22 cellular contexts compared by ENCODE assay signal in genomic region chr3:151946606-151947005, GRCh38.
"Had no signal": no experiment of that assay in that cellular context is flagged by ENCODE, and none has a peak within 500 bp of the region (broad histone marks: within the 10 kb centered on the region; RNA-seq: fewer than 3 reads in every experiment).

No MANE protein-coding gene starts in this region.

- H3K27ac Mint-ChIP-seq: activated CD8-positive, alpha-beta T cell treated with anti-CD3 and anti-CD28 coated beads, Interleukin-2, amount 10 ng/mL, durations not matched to agents 7 days and 5 days; activated naive CD8-positive, alpha-beta T cell treated with anti-CD3 and anti-CD28 coated beads, Interleukin-2, amount 10 ng/mL, durations not matched to agents 7 days and 5 days; activated T-helper 2 cell treated with anti-CD3 and anti-CD28 coated beads, Interferon-gamma antibody, Interleukin-2, Interleukin-4, amounts not matched to agents 10 μg/mL and 5 μg/mL and 100 μg/mL, durations not matched to agents 14 hours and 24 hours and 36 hours; naive B cell; stimulated activated naive B cell treated with anti-CD40 and anti-IgM and Interleukin-4, amounts not matched to agents 10 μg/mL and 1 μg/mL and 100 μg/mL, for 72 hours had no signal

- H3K4me3 Mint-ChIP-seq: activated CD8-positive, alpha-beta T cell treated with anti-CD3 and anti-CD28 coated beads, Interleukin-2, amount 10 ng/mL, durations not matched to agents 7 days and 5 days; activated naive CD8-positive, alpha-beta T cell treated with anti-CD3 and anti-CD28 coated beads, Interleukin-2, amount 10 ng/mL, durations not matched to agents 7 days and 5 days; naive B cell; stimulated activated naive B cell treated with anti-CD40 and anti-IgM and Interleukin-4, amounts not matched to agents 10 μg/mL and 1 μg/mL and 100 μg/mL, for 72 hours had no signal

- ATAC-seq: activated CD8-positive, alpha-beta T cell treated with anti-CD3 and anti-CD28 coated beads, Interleukin-2, amount 10 ng/mL, durations not matched to agents 7 days and 5 days; left lung; right lobe of liver; stimulated activated naive B cell treated with anti-CD40 and anti-IgM and Interleukin-4, amounts not matched to agents 10 μg/mL and 1 μg/mL and 100 μg/mL, for 72 hours had no signal

- H3K9me3 ChIP-seq: esophagus muscularis mucosa, left lung, right lobe of liver, testis, vagina had no signal

- H3K36me3 Mint-ChIP-seq: activated naive CD8-positive, alpha-beta T cell treated with anti-CD3 and anti-CD28 coated beads, Interleukin-2, amount 10 ng/mL, durations not matched to agents 7 days and 5 days; naive B cell; stimulated activated naive B cell treated with anti-CD40 and anti-IgM and Interleukin-4, amounts not matched to agents 10 μg/mL and 1 μg/mL and 100 μg/mL, for 72 hours had no signal

- DNase-seq: activated CD4-positive, alpha-beta T cell treated with anti-CD3 and anti-CD28 coated beads for 1 hour; activated CD4-positive, alpha-beta T cell treated with anti-CD3 and anti-CD28 coated beads, Interleukin-2, amount 50 U/mL, for 1 hour; activated CD8-positive, alpha-beta T cell treated with anti-CD3 and anti-CD28 coated beads, Interleukin-2, amount 10 ng/mL, durations not matched to agents 7 days and 5 days; activated naive CD4-positive, alpha-beta T cell; activated naive CD8-positive, alpha-beta T cell treated with anti-CD3 and anti-CD28 coated beads, Interleukin-2, amount 10 ng/mL, durations not matched to agents 7 days and 5 days; activated T-cell treated with anti-CD3 and anti-CD28 coated beads, Interleukin-2, amount 50 U/mL, for 1 hour; amygdala; cerebellar nuclear complex; left lung; naive B cell; nucleus accumbens; posterior cingulate gyrus; right lobe of liver; small intestine; stimulated activated CD4-positive, alpha-beta T cell treated with anti-CD3 and anti-CD28 coated beads, Interleukin-2, amount 100 ng/mL, for 24 hours; stimulated activated naive B cell treated with anti-CD40 and anti-IgM and Interleukin-4, amounts not matched to agents 10 μg/mL and 1 μg/mL and 100 μg/mL, for 72 hours; testis had no signal

- H3K4me1 Mint-ChIP-seq: activated naive CD8-positive, alpha-beta T cell treated with anti-CD3 and anti-CD28 coated beads, Interleukin-2, amount 10 ng/mL, durations not matched to agents 7 days and 5 days; naive B cell; stimulated activated naive B cell treated with anti-CD40 and anti-IgM and Interleukin-4, amounts not matched to agents 10 μg/mL and 1 μg/mL and 100 μg/mL, for 72 hours had no signal

- H3K9me3 Mint-ChIP-seq: activated naive CD8-positive, alpha-beta T cell treated with anti-CD3 and anti-CD28 coated beads, Interleukin-2, amount 10 ng/mL, durations not matched to agents 7 days and 5 days; activated T-helper 2 cell treated with anti-CD3 and anti-CD28 coated beads, Interferon-gamma antibody, Interleukin-2, Interleukin-4, amounts not matched to agents 10 μg/mL and 5 μg/mL and 100 μg/mL, durations not matched to agents 14 hours and 24 hours and 36 hours had no signal

- H3K27me3 ChIP-seq: esophagus muscularis mucosa, left lung, right lobe of liver, testis, vagina had no signal

- H3K4me1 ChIP-seq: esophagus muscularis mucosa, left lung, right lobe of liver, testis, vagina had no signal

- H3K36me3 ChIP-seq: esophagus muscularis mucosa, left lung, right lobe of liver, vagina had no signal

- H3K27ac ChIP-seq: coronary artery, esophagus muscularis mucosa, left lung, right lobe of liver, testis, vagina had no signal

- H3K4me3 ChIP-seq: coronary artery, esophagus muscularis mucosa, left lung, lung, right lobe of liver, testis, vagina had no signal
